Comparison of ENCODE assay signal across 8 cellular contexts in genomic region chr11:35138606-35138948, GRCh38. TPM values are rescaled to one million over a fixed set of nuclear protein-coding genes. Genes with fewer than 3 reads are reported as not detected.
DNase-seq lines count a peak whose midpoint lies in the region; ATAC-seq and TF ChIP-seq lines count a peak whose summit lies in the region.

No MANE protein-coding gene starts in this region.

- H3K9me2 ChIP-seq in GM23248 (ENCODE audit: insufficient read depth) = no peaks in the 10 kb centered on the region

- intact Hi-C loops in sigmoid colon (cut with DNase I) = loop anchor here (5.0 to 10.0 kb wide), 2 partner anchors 164 to 224 kb away; partner anchors contain the start of genes APIP and PDHX

- TF ChIP-seq CTCF in foreskin fibroblast (IDR thresholded peaks at IDR 0.05; ENCODE audit: low read depth, low read length) (no peak), sigmoid colon (IDR thresholded peaks at IDR 0.05) (no peak)

- H3K4me2 ChIP-seq in GM23248 (ENCODE audit: unreplicated experiment) = peak overlapping the region; percentile 95

- WGBS in GM23248 (ENCODE audit: low coverage in 1 of 2, low lambda C conversion rate in 2 of 2, missing lambda C conversion rate in 2 of 2), 2 experiments = 1 to 2% methylated on average over 13 to 16 of the region's 16 CpGs
- 4 to 9% methylated on average over 16 of the region's 16 CpGs for WGBS in sigmoid colon, 2 donors

- peak overlapping the region; percentile 95 for H3K4me3 ChIP-seq in GM23248
- peak overlapping the region; percentile 59 to 75 for H3K4me3 ChIP-seq in foreskin fibroblast (ENCODE audit: low read depth in 1 of 2, low read length in 2 of 2)
- H3K4me3 ChIP-seq in sigmoid colon = peak overlapping the region; percentile 65 to 90 (median 82)

- no peak for DNase-seq in GM23248
- peak; percentile 57 for DNase-seq in SW480 (ENCODE audit: low spot score)
- DNase-seq in foreskin fibroblast = no peak
- no peak for DNase-seq in sigmoid colon
- DNase-seq in activated CD4-positive, CD25-positive, alpha-beta regulatory T cell (lab: John Stamatoyannopoulos, UW) = no peak
- DNase-seq in Kasumi-1 (lab: John Stamatoyannopoulos, UW) = no peak

- H3K27me3 ChIP-seq in GM23248 (replicated peaks; ENCODE audit: insufficient read depth) (no peaks in the 10 kb centered on the region), sigmoid colon (no peaks in the 10 kb centered on the region)

- H4K20me1 ChIP-seq in GM23248 (ENCODE audit: insufficient read depth) = no peaks in the 10 kb centered on the region

- H3K9ac ChIP-seq in GM23248 = peak overlapping the region; percentile 99

- peaks cover 55% of the 10 kb centered on the region for H3K79me2 ChIP-seq in GM23248 (ENCODE audit: insufficient read depth)

- no peak for TF ChIP-seq POLR2A in sigmoid colon (IDR thresholded peaks at IDR 0.05)

- ATAC-seq in HG02642 (IDR thresholded peaks at IDR 0.05; ENCODE audit: poor library complexity, unreplicated experiment) (no peak), HG02981 (IDR thresholded peaks at IDR 0.05; ENCODE audit: unreplicated experiment) (no peak)

- no peak for TF ChIP-seq EP300 in sigmoid colon (IDR thresholded peaks at IDR 0.05)

- H3K27ac ChIP-seq in GM23248 = peak overlapping the region; percentile 97
- peak overlapping the region; percentile 81 to 94 (median 92) for H3K27ac ChIP-seq in sigmoid colon

- H3K36me3 ChIP-seq in GM23248 (ENCODE audit: low read depth) (peaks cover 7% of the 10 kb centered on the region; the same call in 1 of the 2 replicates), sigmoid colon (no peaks in the 10 kb centered on the region)

- H3K4me1 ChIP-seq in GM23248 (ENCODE audit: insufficient read depth) (peaks cover 30% of the 10 kb centered on the region), sigmoid colon (peaks cover 0 to 49% (median 42%) of the 10 kb centered on the region in 4 donors)

- peaks cover 68% of the 10 kb centered on the region for H3F3A ChIP-seq in GM23248 (ENCODE audit: insufficient read depth)

- H3K9me3 ChIP-seq in GM23248 (ENCODE audit: low read depth) = no peaks in the 10 kb centered on the region
- H3K9me3 ChIP-seq in sigmoid colon = no peaks in the 10 kb centered on the region

- H2AFZ ChIP-seq in GM23248 = peak overlapping the region; percentile 67

- in situ Hi-C loops in GM23248 (cut with MboI) = no loop called here

RNA-seq across cellular contexts. Expression of gene CD44, which starts 0.4 kb away (rescaled TPM):
- total RNA-seq in GM23248 (2014; rRNA removed; shearing (Covaris generic)) = 405 and 506 TPM in 2 replicates
- polyA plus RNA-seq in GM23248 (2016; fragmentation: Nextera tagmentation; extraction: Ambion mirVana) (519 and 523 TPM in 2 replicates), sigmoid colon (100 to 1,000 TPM in 1 of 3 donors, 10 to 100 TPM in 2; 28.4 to 154 (median 37.8) TPM)
- total RNA-seq in sigmoid colon = 100 to 1,000 TPM in 2 of 4 donors, 10 to 100 TPM in 2; 74.2 to 228 (median 119) TPM
